7 cellular contexts compared by ENCODE assay signal in the genomic region with DNA sequence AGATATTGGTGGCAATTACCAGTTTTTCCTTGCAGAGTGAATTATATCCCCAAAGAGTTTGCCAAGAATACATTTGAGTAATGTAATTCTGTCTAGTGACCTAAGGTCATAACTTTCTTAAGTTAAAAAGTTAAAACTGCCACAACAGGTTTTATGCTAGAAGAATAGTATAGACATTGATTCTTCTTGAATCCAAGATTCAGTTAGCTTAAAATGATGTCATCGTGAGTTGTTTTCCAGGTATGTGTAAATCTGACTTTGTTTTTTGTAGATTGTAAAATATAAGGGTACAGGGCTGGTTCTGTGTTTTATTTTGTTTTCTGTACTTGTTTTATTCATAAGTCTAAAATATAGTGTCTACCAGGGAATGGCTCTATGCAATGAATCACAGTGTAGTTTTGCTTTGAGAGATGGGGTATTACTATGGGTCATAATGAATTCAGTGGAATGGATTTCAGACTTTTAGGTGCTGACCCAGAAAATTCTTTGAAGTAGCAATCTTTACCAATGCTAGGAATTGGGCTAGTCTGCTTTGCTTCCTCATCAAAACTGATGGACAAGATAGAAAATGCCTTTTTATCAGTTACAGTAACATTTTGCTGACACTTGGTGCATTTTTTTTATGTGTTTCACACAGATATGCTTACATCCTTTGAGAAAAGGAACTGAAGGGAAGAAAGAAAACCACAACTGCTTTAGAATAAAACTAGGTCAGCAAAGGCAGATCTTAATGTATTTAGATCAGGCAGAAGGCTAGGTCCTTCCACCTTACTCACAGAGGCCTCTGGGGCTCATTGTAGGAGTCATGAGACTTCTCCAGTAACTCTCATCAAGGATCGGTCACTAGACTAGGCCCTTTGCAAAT. TPM values are rescaled to one million over a fixed set of nuclear protein-coding genes. Genes with fewer than 3 reads are reported as not detected.
A peak's percentile ranks its signal among the peaks of the same experiment; 100 is the strongest.
DNase-seq lines count a peak whose midpoint lies in the region; ATAC-seq and TF ChIP-seq lines count a peak whose summit lies in the region.

No MANE protein-coding gene starts in this region.

- peak overlapping the region; percentile 82 for H3K27ac ChIP-seq in OCI-LY1 (ENCODE audit: low read depth, low read length, poor library complexity, severe bottlenecking)
- H3K27ac ChIP-seq in mesendoderm (ENCODE audit: low read depth, low read length): no peak overlapping the region
- H3K27ac ChIP-seq in tibial artery: no peak overlapping the region

- H3F3A ChIP-seq in OCI-LY1 (ENCODE audit: insufficient read depth, low read length): no peaks in the 10 kb centered on the region

- no CpG with 5 or more reads among the region's 2 CpGs for WGBS in mesendoderm (ENCODE audit: extremely low coverage, insufficient coverage, low lambda C conversion rate)

- DNase-seq in kidney tubule cell (ENCODE audit: low spot score) (peak; percentile 42), mesendoderm (no peak), tibial artery (no peak), head of caudate nucleus (no peak)

- ATAC-seq in GM18870 (IDR thresholded peaks at IDR 0.05; ENCODE audit: unreplicated experiment) (peak; percentile 32), HG02759 (IDR thresholded peaks at IDR 0.05; ENCODE audit: unreplicated experiment) (peak; percentile 38)

- TF ChIP-seq CTCF in OCI-LY1 (IDR thresholded peaks at IDR 0.05; ENCODE audit: low read length) (no peak), tibial artery (IDR thresholded peaks at IDR 0.05) (no peak)

- H3K4me1 ChIP-seq in OCI-LY1 (ENCODE audit: insufficient read depth, low read length, severe bottlenecking): peaks cover 40% of the 10 kb centered on the region
- no peaks in the 10 kb centered on the region for H3K4me1 ChIP-seq in mesendoderm (ENCODE audit: control insufficient read depth, low read depth, low read length)
- peaks cover 0 to 21% (median 3%) of the 10 kb centered on the region in 4 donors for H3K4me1 ChIP-seq in tibial artery

- H3K18ac ChIP-seq in mesendoderm (ENCODE audit: low read length): no peak overlapping the region

- H4K5ac ChIP-seq in mesendoderm (ENCODE audit: low read length): no peak overlapping the region

- no peak overlapping the region for H2AK5ac ChIP-seq in mesendoderm (ENCODE audit: low read length)

- intact Hi-C loops in tibial artery (cut with DNase I; ENCODE audit: low total_unique reads): no loop called here
- intact Hi-C loops in head of caudate nucleus (cut with DNase I): no loop called here

- H3K4me2 ChIP-seq in OCI-LY1 (ENCODE audit: low read length) (peak overlapping the region; percentile 16; the same call in 1 of the 2 replicates), mesendoderm (ENCODE audit: low read length) (no peak overlapping the region)

- H3K4me3 ChIP-seq in OCI-LY1 (ENCODE audit: low read depth, low read length, poor library complexity, severe bottlenecking): no peak overlapping the region
- H3K4me3 ChIP-seq in mesendoderm (ENCODE audit: low read length): no peak overlapping the region
- H3K4me3 ChIP-seq in tibial artery: no peak overlapping the region

- 0 out of 2 replicates have a peak, but pooled peaks cover 9% of the 10 kb centered on the region for H3K79me2 ChIP-seq in OCI-LY1 (ENCODE audit: insufficient read depth, low read length)
- H3K79me2 ChIP-seq in mesendoderm (ENCODE audit: control insufficient read depth, insufficient read depth, low read length): peaks cover 2% of the 10 kb centered on the region

- H3K27me3 ChIP-seq in OCI-LY1 (ENCODE audit: insufficient read depth, low read length) (no peaks in the 10 kb centered on the region), mesendoderm (ENCODE audit: insufficient read depth, low read length, poor library complexity) (no peaks in the 10 kb centered on the region), tibial artery (no peaks in the 10 kb centered on the region)

- no peak overlapping the region for H4K8ac ChIP-seq in mesendoderm (ENCODE audit: low read depth, low read length)

- H4K20me1 ChIP-seq in OCI-LY1 (ENCODE audit: insufficient read depth, low read length): no peaks in the 10 kb centered on the region

- no peak overlapping the region for H2BK120ac ChIP-seq in mesendoderm (ENCODE audit: low read depth, low read length)

- H3K56ac ChIP-seq in mesendoderm (ENCODE audit: low read length): no peak overlapping the region

- no peak overlapping the region for H2BK5ac ChIP-seq in mesendoderm (ENCODE audit: low read length)

- no peak overlapping the region for H3K23ac ChIP-seq in mesendoderm (ENCODE audit: low read length)

- H2AFZ ChIP-seq in OCI-LY1 (ENCODE audit: low read length): no peak overlapping the region

- no peak overlapping the region for H2BK15ac ChIP-seq in mesendoderm (replicated peaks; ENCODE audit: low read depth)

- no peaks in the 10 kb centered on the region for H3K9me2 ChIP-seq in OCI-LY1 (ENCODE audit: low read depth, low read length)

- H3K9ac ChIP-seq in OCI-LY1 (ENCODE audit: low read length) (peak overlapping the region; percentile 24; the same call in 1 of the 2 replicates), mesendoderm (ENCODE audit: low read length) (no peak overlapping the region)

- no peak overlapping the region for H3K4ac ChIP-seq in mesendoderm (ENCODE audit: low read depth, low read length)

- peaks cover 9% of the 10 kb centered on the region for H3K9me3 ChIP-seq in OCI-LY1 (ENCODE audit: low read length)
- H3K9me3 ChIP-seq in tibial artery: peaks cover 0 to 6% (median 0%) of the 10 kb centered on the region in 3 donors

- H3K36me3 ChIP-seq in OCI-LY1 (ENCODE audit: insufficient read depth, low read length) (peaks cover 9% of the 10 kb centered on the region; the same call in 1 of the 2 replicates), mesendoderm (ENCODE audit: control insufficient read depth, insufficient read depth, low read length) (no peaks in the 10 kb centered on the region), tibial artery (no peaks in the 10 kb centered on the region)

- H3K79me1 ChIP-seq in mesendoderm (ENCODE audit: low read length): peaks cover 7% of the 10 kb centered on the region

RNA-seq across cellular contexts. Expression of a gene that starts 20.8 kb away (rescaled TPM):
- 18.2 TPM for polyA plus RNA-seq in mesendoderm (2013, experiment 1 of 2)
- polyA plus RNA-seq in mesendoderm (2013, experiment 2 of 2): 17.0 TPM
